ENCODE assay signal across 21 cellular contexts in genomic region chr18:58723810-58724602, GRCh38. TPM values are rescaled to one million over a fixed set of nuclear protein-coding genes. Genes with fewer than 3 reads are reported as not detected.
DNase-seq lines count a peak whose midpoint lies in the region; FAIRE-seq and TF ChIP-seq lines count a peak whose summit lies in the region.
"Had no signal": no experiment of that assay in that cellular context is flagged by ENCODE, and none has a peak within 500 bp of the region (broad histone marks: within the 10 kb centered on the region; RNA-seq: fewer than 3 reads in every experiment).

No MANE protein-coding gene starts in this region.

- H3K27ac ChIP-seq in GM23248 (peak overlapping the region; percentile 9; the same call in 1 of the 2 replicates), VCaP (0 out of 2 replicates have a peak overlapping the region, but pooled peaks have one; percentile 1), small intestine (ENCODE audit: low read depth in 1 of 2, low read length in 1 of 2) (no peak overlapping the region)
- H3K27ac ChIP-seq: BLaER1 treated with 17β-estradiol and CSF1 and Interleukin-3, amounts not matched to agents 10 nM and 100 nM; parathyroid adenoma; PC-9; SK-N-MC had no signal

- no peak overlapping the region for H3K9ac ChIP-seq in GM23248
- H3K9ac ChIP-seq: BLaER1 treated with 17β-estradiol and CSF1 and Interleukin-3, amounts not matched to agents 10 nM and 100 nM; parathyroid adenoma had no signal

- no peaks in the 10 kb centered on the region; the same call in 1 of the 2 replicates for H3K79me2 ChIP-seq in GM23248 (ENCODE audit: insufficient read depth)
- H3K79me2 ChIP-seq: parathyroid adenoma had no signal

- no peak for TF ChIP-seq CTCF in VCaP (conservative IDR thresholded peaks at IDR 0.05)

- no peaks in the 10 kb centered on the region for H4K20me1 ChIP-seq in GM23248 (ENCODE audit: insufficient read depth)

- no peak overlapping the region for H3K4me2 ChIP-seq in GM23248 (ENCODE audit: unreplicated experiment)
- H3K4me2 ChIP-seq: BLaER1 treated with 17β-estradiol and CSF1 and Interleukin-3, amounts not matched to agents 10 nM and 100 nM; PC-9 had no signal

- no peaks in the 10 kb centered on the region for H3K9me3 ChIP-seq in GM23248 (ENCODE audit: low read depth)
- H3K9me3 ChIP-seq in small intestine (ENCODE audit: control insufficient read depth, low read depth) = no peaks in the 10 kb centered on the region
- H3K9me3 ChIP-seq: BLaER1 treated with 17β-estradiol and CSF1 and Interleukin-3, amounts not matched to agents 10 nM and 100 nM had no signal

- H3K27me3 ChIP-seq in GM23248 (replicated peaks; ENCODE audit: insufficient read depth) = no peaks in the 10 kb centered on the region
- no peaks in the 10 kb centered on the region for H3K27me3 ChIP-seq in small intestine (ENCODE audit: control insufficient read depth in 2 of 2, insufficient read depth in 2 of 2, low read length in 2 of 2)
- H3K27me3 ChIP-seq: BLaER1 treated with 17β-estradiol and CSF1 and Interleukin-3, amounts not matched to agents 10 nM and 100 nM had no signal

- no peaks in the 10 kb centered on the region for H3F3A ChIP-seq in GM23248 (ENCODE audit: insufficient read depth)

- DNase-seq in GM23248 = peak; percentile 37
- DNase-seq in glomerular visceral epithelial cell (ENCODE audit: extremely low spot score) = peak; percentile 60
- DNase-seq in renal cortical epithelial cell (ENCODE audit: low read depth) = peak; percentile 68
- no peak for DNase-seq in COLO829 (ENCODE audit: low spot score)
- DNase-seq in small intestine = no peak
- no peak for DNase-seq in NCI-H2107 treated with DMSO at 0.1 percent for 48 hours (lab: John Stamatoyannopoulos, UW; ENCODE audit: unreplicated experiment)
- DNase-seq: activated CD4-positive, CD25-positive, alpha-beta regulatory T cell treated with anti-CD3 and anti-CD28 coated beads, Interleukin-2, amount 50 U/mL, for 72 hours; DMS153; endodermal cell; HCEC 1CT; naive thymus-derived CD4-positive, alpha-beta T cell; NCI-H1436 treated with DMSO at 0.1 percent for 48 hours; NCI-H510A treated with DMSO at 0.1 percent for 48 hours; PC-9; T1000 had no signal

- peaks cover 9% of the 10 kb centered on the region for H3K4me1 ChIP-seq in GM23248 (ENCODE audit: insufficient read depth)
- H3K4me1 ChIP-seq in small intestine (ENCODE audit: control insufficient read depth in 2 of 2, insufficient read depth in 1 of 2, low read depth in 1 of 2, low read length in 1 of 2) = peaks cover 0 to 2% of the 10 kb centered on the region in 2 donors
- H3K4me1 ChIP-seq: parathyroid adenoma had no signal

- H3K4me3 ChIP-seq in GM23248 (no peak overlapping the region), small intestine (ENCODE audit: low read depth in 1 of 2, low read length in 2 of 2) (no peak overlapping the region)
- H3K4me3 ChIP-seq: BLaER1 treated with 17β-estradiol and CSF1 and Interleukin-3, amounts not matched to agents 10 nM and 100 nM; lung; PC-9; SK-N-MC had no signal

- no peak overlapping the region for H2AFZ ChIP-seq in GM23248
- H2AFZ ChIP-seq: parathyroid adenoma, PC-9 had no signal

- in situ Hi-C loops in GM23248 (cut with MboI) = no loop called here

- H3K9me2 ChIP-seq in GM23248 (ENCODE audit: insufficient read depth) = no peaks in the 10 kb centered on the region

- WGBS in GM23248 (ENCODE audit: low coverage in 1 of 2, low lambda C conversion rate in 2 of 2, missing lambda C conversion rate in 2 of 2), 2 experiments = 48 to 51% methylated on average over 3 of the region's 3 CpGs
- 81 to 92% (median 86%) methylated on average over 3 of the region's 3 CpGs for WGBS in small intestine, 3 donors

- H3K36me3 ChIP-seq in GM23248 (ENCODE audit: low read depth) = peaks cover 29% of the 10 kb centered on the region
- peaks cover 0 to 2% of the 10 kb centered on the region in 2 donors for H3K36me3 ChIP-seq in small intestine (ENCODE audit: control insufficient read depth in 2 of 2, insufficient read depth in 2 of 2, low read length in 2 of 2)

- FAIRE-seq in small intestine (lab: Jason Lieb, UNC) = no peak
- FAIRE-seq: frontal cortex had no signal

RNA-seq across cellular contexts. Expression of gene MALT1, which starts 52.7 kb away (rescaled TPM):
- 42.5 and 44.0 TPM in 2 replicates for total RNA-seq in GM23248 (2014; rRNA removed; shearing (Covaris generic))
- polyA plus RNA-seq in GM23248 (2016; fragmentation: Nextera tagmentation; extraction: Ambion mirVana) (10.9 and 12.6 TPM in 2 replicates), small intestine (1 to 10 TPM; 4.9 to 6.3 (median 6.2) TPM)
- total RNA-seq in renal cortical epithelial cell = 251 and 297 TPM in 2 replicates

Comparison
In these comparisons a context has a peak if more than half of its experiments do, and no peak if none do; other contexts are left out.
1. DNase-seq: peak in GM23248 (single experiment), glomerular visceral epithelial cell (single experiment) and renal cortical epithelial cell (single experiment); none in COLO829 (single experiment), small intestine (single experiment) and NCI-H2107 treated with DMSO at 0.1 percent for 48 hours (single experiment).
2. H3K27ac ChIP-seq: peak in GM23248 (single experiment) and VCaP (single experiment); none in small intestine (0 of 2).